In genomic region chr5:159262472-159262858, GRCh38 we compare ENCODE assay signal across 8 cellular contexts.
DNase-seq lines count a peak whose midpoint lies in the region; ATAC-seq and TF ChIP-seq lines count a peak whose summit lies in the region.

No MANE protein-coding gene starts in this region.

- H3K9ac ChIP-seq in KMS-11 = peak overlapping the region; percentile 65

- DNase-seq in DMS114 treated with DMSO at 0.1 percent for 48 hours (lab: John Stamatoyannopoulos, UW; ENCODE audit: unreplicated experiment) (peak; percentile 64), amniotic stem cell (lab: John Stamatoyannopoulos, UW) (peak; percentile 13), iPS-NIHi11 (ENCODE audit: low spot score) (peak; percentile 10), NCI-H1092 treated with DMSO at 0.1 percent for 48 hours (lab: John Stamatoyannopoulos, UW) (no peak), NCI-H774 (lab: John Stamatoyannopoulos, UW) (no peak)
- DNase-seq in stimulated activated naive CD8-positive, alpha-beta T cell treated with anti-CD3 and anti-CD28 coated beads, Interleukin-15, Interleukin-2, amounts not matched to agents 100 U/mL and 50 U/mL, for 24 hours = no peak

- H3K4me3 ChIP-seq in KMS-11 (IDR thresholded peaks at IDR 0.05; ENCODE audit: insufficient read depth, low read depth, low read length) = no peak overlapping the region

- peak overlapping the region; percentile 78 for H3K27ac ChIP-seq in KMS-11

- peak overlapping the region; percentile 90 for H2AFZ ChIP-seq in KMS-11 (ENCODE audit: low read depth)

- peaks cover 6% of the 10 kb centered on the region for H3K4me1 ChIP-seq in KMS-11 (ENCODE audit: low read depth, poor library complexity, severe bottlenecking)

- H3K36me3 ChIP-seq in KMS-11 (ENCODE audit: insufficient read depth) = no peaks in the 10 kb centered on the region

- H4K20me1 ChIP-seq in KMS-11 (ENCODE audit: insufficient read depth) = no peaks in the 10 kb centered on the region

- H3K79me2 ChIP-seq in KMS-11 (ENCODE audit: insufficient read depth, low read depth) = peaks cover 5% of the 10 kb centered on the region; the same call in 1 of the 2 replicates

- peak; percentile 2 for ATAC-seq in GM21526 (IDR thresholded peaks at IDR 0.05; ENCODE audit: low FRiP score, unreplicated experiment)
- peak; percentile 47 for ATAC-seq in stimulated activated naive CD8-positive, alpha-beta T cell treated with anti-CD3 and anti-CD28 coated beads, Interleukin-15, Interleukin-2, amounts not matched to agents 100 U/mL and 50 U/mL, for 24 hours

- H3K27me3 ChIP-seq in KMS-11 (ENCODE audit: insufficient read depth, low read depth) = no peaks in the 10 kb centered on the region

- peak overlapping the region; percentile 76 for H3K4me2 ChIP-seq in KMS-11

- no peak for TF ChIP-seq CTCF in KMS-11 (conservative IDR thresholded peaks at IDR 0.05; ENCODE audit: low read depth, low read length)

Comparison
In these comparisons a context has a peak if more than half of its experiments do, and no peak if none do; other contexts are left out.
1. DNase-seq: peak in DMS114 treated with DMSO at 0.1 percent for 48 hours (single experiment), amniotic stem cell (single experiment) and iPS-NIHi11 (single experiment); none in stimulated activated naive CD8-positive, alpha-beta T cell treated with anti-CD3 and anti-CD28 coated beads, Interleukin-15, Interleukin-2, amounts not matched to agents 100 U/mL and 50 U/mL, for 24 hours (single experiment), NCI-H1092 treated with DMSO at 0.1 percent for 48 hours (single experiment) and NCI-H774 (single experiment).